Comparison of ENCODE assay signal across 15 cellular contexts in genomic region chr1:42853116-42853884, GRCh38.
"Had no signal": no experiment of that assay in that cellular context is flagged by ENCODE, and none has a peak within 500 bp of the region (broad histone marks: within the 10 kb centered on the region; RNA-seq: fewer than 3 reads in every experiment).

No MANE protein-coding gene starts in this region.

- H3K9me3 Mint-ChIP-seq: stimulated activated naive CD8-positive, alpha-beta T cell treated with anti-CD3 and anti-CD28 coated beads, Interleukin-15, Interleukin-2, amounts not matched to agents 100 ng/mL and 50 ng/mL, for 24 hours had no signal

- FAIRE-seq: small intestine had no signal

- H3K4me3 Mint-ChIP-seq: activated naive CD4-positive, alpha-beta T cell treated with anti-CD3 and anti-CD28 coated beads for 36 hours; endodermal cell; naive thymus-derived CD8-positive, alpha-beta T cell; stimulated activated naive CD8-positive, alpha-beta T cell treated with anti-CD3 and anti-CD28 coated beads, Interleukin-15, Interleukin-2, amounts not matched to agents 100 ng/mL and 50 ng/mL, for 24 hours; T-helper 2 cell treated with Interferon-gamma antibody and Interleukin-4, amounts not matched to agents 5 μg/mL and 100 μg/mL, for 36 hours had no signal

- H3K27ac ChIP-seq: cardiac muscle cell, dorsolateral prefrontal cortex had no signal

- ATAC-seq: activated CD4-positive, CD25-positive, alpha-beta regulatory T cell treated with anti-CD3 and anti-CD28 coated beads, Interleukin-2, amount 50 U/mL, for 24 hours; naive thymus-derived CD8-positive, alpha-beta T cell had no signal

- H3K27me3 ChIP-seq: cardiac muscle cell, dorsolateral prefrontal cortex had no signal

- H3K4me1 Mint-ChIP-seq: endodermal cell had no signal

- DNase-seq: activated CD4-positive, alpha-beta T cell treated with anti-CD3 and anti-CD28 coated beads, Interleukin-2, amount 50 U/mL, for 4 hours; activated naive CD4-positive, alpha-beta T cell treated with anti-CD3 and anti-CD28 coated beads for 36 hours; dorsolateral prefrontal cortex; endodermal cell; islet precursor cell; mucosa of descending colon; naive thymus-derived CD8-positive, alpha-beta T cell; retina; stimulated activated CD4-positive, alpha-beta T cell treated with anti-CD3 and anti-CD28 coated beads, Interleukin-4, amount 100 ng/mL, for 24 hours had no signal

- H3K4me3 ChIP-seq: cardiac muscle cell, dorsolateral prefrontal cortex, mucosa of descending colon had no signal

- H3K27ac Mint-ChIP-seq: activated naive CD4-positive, alpha-beta T cell treated with anti-CD3 and anti-CD28 coated beads for 36 hours; activated T-helper 2 cell treated with anti-CD3 and anti-CD28 coated beads, Interferon-gamma antibody, Interleukin-2, Interleukin-4, amounts not matched to agents 10 μg/mL and 5 μg/mL and 100 μg/mL, durations not matched to agents 14 hours and 24 hours and 36 hours; endodermal cell; stimulated activated naive CD8-positive, alpha-beta T cell treated with anti-CD3 and anti-CD28 coated beads, Interleukin-15, Interleukin-2, amounts not matched to agents 100 ng/mL and 50 ng/mL, for 24 hours; T-helper 2 cell treated with Interferon-gamma antibody and Interleukin-4, amounts not matched to agents 5 μg/mL and 100 μg/mL, for 36 hours had no signal

- H3K9me3 ChIP-seq: mucosa of descending colon had no signal

- H3K27me3 Mint-ChIP-seq: naive thymus-derived CD8-positive, alpha-beta T cell; stimulated activated naive CD8-positive, alpha-beta T cell treated with anti-CD3 and anti-CD28 coated beads, Interleukin-15, Interleukin-2, amounts not matched to agents 100 ng/mL and 50 ng/mL, for 24 hours had no signal
